In genomic region chr18:49859725-49860124, GRCh38 we compare ENCODE assay signal across 16 cellular contexts. TPM values are rescaled to one million over a fixed set of nuclear protein-coding genes. Genes with fewer than 3 reads are reported as not detected.
DNase-seq lines count a peak whose midpoint lies in the region; ATAC-seq, FAIRE-seq and TF ChIP-seq lines count a peak whose summit lies in the region.
"Had no signal": no experiment of that assay in that cellular context is flagged by ENCODE, and none has a peak within 500 bp of the region (broad histone marks: within the 10 kb centered on the region; RNA-seq: fewer than 3 reads in every experiment).

No MANE protein-coding gene starts in this region.

- no peaks in the 10 kb centered on the region for H3K27me3 Mint-ChIP-seq in activated CD4-positive, alpha-beta T cell treated with anti-CD3 and anti-CD28 coated beads for 36 hours
- H3K27me3 Mint-ChIP-seq: B cell had no signal

- H3K27me3 ChIP-seq in Peyer's patch: no peaks in the 10 kb centered on the region
- H3K27me3 ChIP-seq in lower lobe of right lung (ENCODE audit: low read depth): no peaks in the 10 kb centered on the region
- no peaks in the 10 kb centered on the region for H3K27me3 ChIP-seq in small intestine (ENCODE audit: control insufficient read depth in 2 of 2, insufficient read depth in 2 of 2, low read length in 2 of 2)
- no peaks in the 10 kb centered on the region for H3K27me3 ChIP-seq in MG63

- TF ChIP-seq POLR2A in Peyer's patch (IDR thresholded peaks at IDR 0.05): no peak

- DNase-seq in Peyer's patch: no peak
- DNase-seq in epithelial cell of prostate (ENCODE audit: low read depth, low spot score): no peak
- no peak for DNase-seq in lower lobe of right lung
- DNase-seq in small intestine: peak; percentile 58
- DNase-seq in MG63: no peak
- no peak for DNase-seq in D721Med (ENCODE audit: insufficient read length, low spot score)
- no peak for DNase-seq in mucosa of gallbladder (ENCODE audit: low spot score)
- no peak for DNase-seq in activated CD4-positive, alpha-beta T cell treated with anti-CD3 and anti-CD28 coated beads for 36 hours
- DNase-seq: CD8-positive, alpha-beta memory T cell; KG1; NCI-H1092 treated with DMSO at 0.1 percent for 48 hours; NCI-H1694; NCI-H446; PC-3 had no signal

- FAIRE-seq in small intestine (lab: Jason Lieb, UNC) (no peak), D721Med (lab: Jason Lieb, UNC) (no peak)

- 17 to 68% (median 31%) methylated on average over 12 of the region's 12 CpGs for WGBS in small intestine, 3 donors

- CTCF ChIA-PET in activated CD4-positive, alpha-beta T cell treated with anti-CD3 and anti-CD28 coated beads for 36 hours (lab: Charles Lee): interaction anchor here (0.5 to 7.7 kb wide), 11 partner anchors 10 to 1034 kb away, joined by 3 to 107 read pairs (median 3); no protein-coding TSS in a partner anchor

- no peaks in the 10 kb centered on the region for H3K9me3 Mint-ChIP-seq in activated CD4-positive, alpha-beta T cell treated with anti-CD3 and anti-CD28 coated beads for 36 hours (ENCODE audit: low read depth)
- H3K9me3 Mint-ChIP-seq: CD8-positive, alpha-beta memory T cell; GM23338 had no signal

- no peaks in the 10 kb centered on the region for H3K36me3 Mint-ChIP-seq in activated CD4-positive, alpha-beta T cell treated with anti-CD3 and anti-CD28 coated beads for 36 hours (ENCODE audit: low read depth)
- H3K36me3 Mint-ChIP-seq: CD8-positive, alpha-beta memory T cell had no signal

- H3K27ac ChIP-seq in Peyer's patch: peak overlapping the region in 3 of 4 donors; percentile 64 to 95 (median 87)
- H3K27ac ChIP-seq in epithelial cell of prostate: peak overlapping the region; percentile 53
- peak overlapping the region; percentile 59 for H3K27ac ChIP-seq in lower lobe of right lung
- H3K27ac ChIP-seq in small intestine (ENCODE audit: low read depth in 1 of 2, low read length in 1 of 2): peak overlapping the region; percentile 78 to 99

- intact Hi-C loops in lower lobe of right lung (cut with DNase I): no loop called here
- intact Hi-C loops in activated CD4-positive, alpha-beta T cell treated with anti-CD3 and anti-CD28 coated beads for 36 hours (cut with DNase I, micrococcal nuclease): loop anchor here (2.0 to 10.0 kb wide), 3 partner anchors 225 to 1183 kb away; no protein-coding TSS in a partner anchor

- POLR2A ChIA-PET in activated CD4-positive, alpha-beta T cell treated with anti-CD3 and anti-CD28 coated beads for 36 hours (lab: Charles Lee): no interaction called here

- H3K4me3 Mint-ChIP-seq in activated CD4-positive, alpha-beta T cell treated with anti-CD3 and anti-CD28 coated beads for 36 hours: no peak overlapping the region
- H3K4me3 Mint-ChIP-seq: B cell; CD8-positive, alpha-beta memory T cell; GM23338 had no signal

- H3K27ac Mint-ChIP-seq in activated CD4-positive, alpha-beta T cell treated with anti-CD3 and anti-CD28 coated beads for 36 hours: no peak overlapping the region
- H3K27ac Mint-ChIP-seq: B cell, GM23338 had no signal

- H3K4me1 ChIP-seq in Peyer's patch (peaks cover 0 to 22% (median 3%) of the 10 kb centered on the region in 4 donors), lower lobe of right lung (peaks cover 14% of the 10 kb centered on the region), small intestine (ENCODE audit: control insufficient read depth in 2 of 2, insufficient read depth in 1 of 2, low read depth in 1 of 2, low read length in 1 of 2) (peaks cover 0 to 8% of the 10 kb centered on the region in 2 donors)

- H3K4me1 Mint-ChIP-seq in activated CD4-positive, alpha-beta T cell treated with anti-CD3 and anti-CD28 coated beads for 36 hours: no peaks in the 10 kb centered on the region
- H3K4me1 Mint-ChIP-seq: B cell had no signal

- H3K4me3 ChIP-seq in Peyer's patch: no peak overlapping the region
- H3K4me3 ChIP-seq in lower lobe of right lung: no peak overlapping the region
- H3K4me3 ChIP-seq in small intestine (ENCODE audit: low read depth in 1 of 2, low read length in 2 of 2): no peak overlapping the region
- no peak overlapping the region for H3K4me3 ChIP-seq in MG63
- H3K4me3 ChIP-seq: GM23338 had no signal

- ATAC-seq in lower lobe of right lung: peak in 1 of 2 donors; percentile 38
- no peak for ATAC-seq in activated CD4-positive, alpha-beta T cell treated with anti-CD3 and anti-CD28 coated beads for 36 hours

- H3K36me3 ChIP-seq in Peyer's patch: peaks cover 0 to 6% (median 0%) of the 10 kb centered on the region in 3 donors
- H3K36me3 ChIP-seq in lower lobe of right lung: no peaks in the 10 kb centered on the region
- peaks cover 0 to 2% of the 10 kb centered on the region in 2 donors for H3K36me3 ChIP-seq in small intestine (ENCODE audit: control insufficient read depth in 2 of 2, insufficient read depth in 2 of 2, low read length in 2 of 2)
- H3K36me3 ChIP-seq in MG63: no peaks in the 10 kb centered on the region

- H3K9me3 ChIP-seq in Peyer's patch (no peaks in the 10 kb centered on the region), lower lobe of right lung (no peaks in the 10 kb centered on the region), small intestine (ENCODE audit: control insufficient read depth, low read depth) (no peaks in the 10 kb centered on the region), MG63 (no peaks in the 10 kb centered on the region)

- TF ChIP-seq CTCF in Peyer's patch (IDR thresholded peaks at IDR 0.05) (no peak), lower lobe of right lung (IDR thresholded peaks at IDR 0.05) (no peak), D721Med (IDR thresholded peaks at IDR 0.05; ENCODE audit: insufficient read depth, missing control alignments) (no peak)

RNA-seq across cellular contexts. Expression of gene ACAA2, which starts 46.4 kb away (rescaled TPM):
- total RNA-seq in Peyer's patch (100 to 1,000 TPM in 3 of 4 donors, 10 to 100 TPM in 1; 97.4 to 257 (median 143) TPM), lower lobe of right lung (71.3 TPM), mucosa of gallbladder (84.2 TPM)
- 100 to 1,000 TPM; 117 to 397 (median 298) TPM for polyA plus RNA-seq in small intestine
- total RNA-seq in MG63 (2014; rRNA removed; shearing (Covaris generic); ENCODE audit: low replicate concordance): 109 and 120 TPM in 2 replicates
- 10 to 100 TPM; 63.4 to 75.2 TPM for total RNA-seq in activated CD4-positive, alpha-beta T cell treated with anti-CD3 and anti-CD28 coated beads for 36 hours
